ENCODE assay signal across 8 cellular contexts in the genomic region with DNA sequence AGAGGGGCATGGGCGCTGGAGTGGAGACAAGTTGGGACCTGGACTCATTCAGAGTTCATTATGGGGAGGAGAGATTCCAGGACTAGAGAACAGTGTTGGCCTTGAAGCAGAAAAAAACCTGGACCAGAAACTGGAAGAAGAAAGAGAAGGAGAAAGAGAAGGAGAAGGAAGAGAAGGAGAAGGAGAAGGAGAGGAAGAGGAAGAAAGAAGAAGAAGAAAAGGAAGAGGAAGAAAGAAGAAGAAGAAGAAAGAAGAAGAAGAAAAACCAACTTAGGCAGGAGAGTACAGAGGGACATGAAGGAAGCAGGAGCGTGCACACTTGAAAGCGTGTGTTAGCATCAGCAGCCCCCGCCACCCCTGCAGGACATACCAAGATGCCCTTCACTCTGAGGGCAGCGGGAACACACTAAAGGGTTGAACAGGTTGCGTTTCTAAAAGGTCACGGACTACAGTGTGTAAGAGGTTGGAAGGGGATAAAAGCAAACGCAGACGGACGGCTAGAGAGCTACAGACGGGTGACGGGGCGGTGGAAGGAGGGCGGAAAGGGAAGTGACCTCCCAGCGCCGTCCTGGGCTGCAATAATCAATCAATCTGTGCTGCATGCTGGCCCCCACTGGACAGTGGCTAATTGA.
DNase-seq lines count a peak whose midpoint lies in the region; ATAC-seq and TF ChIP-seq lines count a peak whose summit lies in the region.

No MANE protein-coding gene starts in this region.

- intact Hi-C loops in prostate gland (cut with DNase I), result loop anchor here (2.0 kb wide), 1 partner anchor 117 kb away; no protein-coding TSS in a partner anchor

- no peak overlapping the region for H3K27ac ChIP-seq in prostate gland

- no peak for TF ChIP-seq POLR2A in prostate gland (IDR thresholded peaks at IDR 0.05)

- no peak for DNase-seq in epithelial cell of proximal tubule (ENCODE audit: low read depth)
- no peak for DNase-seq in prostate gland (ENCODE audit: low spot score)
- no peak for DNase-seq in COLO829 (ENCODE audit: low spot score)
- DNase-seq in NCI-H1105 treated with DMSO at 0.1 percent for 48 hours (lab: John Stamatoyannopoulos, UW), result no peak
- no peak for DNase-seq in NCI-H2081 (lab: John Stamatoyannopoulos, UW)
- DNase-seq in NCI-H748 (lab: John Stamatoyannopoulos, UW; ENCODE audit: unreplicated experiment), result no peak

- H3K4me1 ChIP-seq in prostate gland (replicated peaks), result no peaks in the 10 kb centered on the region

- H3K9me3 ChIP-seq in prostate gland, result no peaks in the 10 kb centered on the region

- H3K4me3 ChIP-seq in epithelial cell of proximal tubule (ENCODE audit: low read depth, low read length) (peak overlapping the region; percentile 74), prostate gland (peak overlapping the region; percentile 18 to 23)

- H3K36me3 ChIP-seq in prostate gland, result no peaks in the 10 kb centered on the region

- TF ChIP-seq CTCF in epithelial cell of proximal tubule (conservative IDR thresholded peaks at IDR 0.05; ENCODE audit: low read depth, low read length), result no peak
- no peak for TF ChIP-seq CTCF in prostate gland (IDR thresholded peaks at IDR 0.05)

- ATAC-seq in GM19397 (IDR thresholded peaks at IDR 0.05; ENCODE audit: unreplicated experiment), result peak; percentile 17
- ATAC-seq in HG03432 (IDR thresholded peaks at IDR 0.05; ENCODE audit: unreplicated experiment), result peak; percentile 34

- H3K27me3 ChIP-seq in prostate gland (replicated peaks; ENCODE audit: insufficient read depth), result no peaks in the 10 kb centered on the region

- WGBS in prostate gland, result 12% methylated on average over 16 of the region's 16 CpGs
